8 cellular contexts compared by ENCODE assay signal in the genomic region with DNA sequence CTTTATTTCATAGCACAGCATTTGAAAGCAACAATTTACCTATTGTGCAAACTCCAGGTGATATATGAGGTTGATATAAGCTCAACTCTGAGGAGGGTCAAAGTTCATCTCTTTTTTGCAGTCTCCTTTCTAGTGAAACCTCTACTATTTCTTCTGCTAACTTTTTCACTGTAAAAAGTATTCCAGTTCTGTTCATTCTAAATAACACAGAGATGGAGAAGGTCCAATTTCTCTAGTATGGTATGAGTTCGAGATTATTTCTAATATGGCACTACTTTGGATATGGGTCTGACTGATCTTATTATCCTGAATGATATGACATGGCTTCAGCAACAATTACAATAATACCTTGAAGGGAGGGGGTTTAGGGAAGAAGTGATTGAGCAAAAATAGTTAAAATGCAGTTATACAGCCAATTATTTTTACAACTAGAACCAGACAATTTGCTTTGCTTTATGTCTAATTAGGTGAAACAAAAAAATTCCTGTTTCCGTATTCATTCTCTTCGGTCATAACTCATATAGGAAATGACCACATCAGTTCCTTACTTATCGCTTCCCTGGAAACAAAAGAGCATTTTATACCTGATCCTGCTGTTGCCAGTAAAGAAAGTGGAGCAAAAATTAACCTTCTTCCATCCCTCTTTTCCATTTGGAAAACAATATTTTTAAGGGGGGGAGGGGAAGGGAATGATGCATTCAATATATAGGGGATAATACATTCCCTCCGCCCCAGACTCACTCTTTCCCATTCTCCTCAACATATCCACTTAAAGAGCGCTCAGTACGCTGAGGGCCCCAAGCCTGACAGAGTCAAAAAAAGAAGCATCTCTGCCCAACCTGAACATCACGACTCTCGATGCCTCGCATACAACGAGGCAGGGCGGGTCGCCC. TPM values are rescaled to one million over a fixed set of nuclear protein-coding genes. Genes with fewer than 3 reads are reported as not detected.
DNase-seq lines count a peak whose midpoint lies in the region; ATAC-seq and TF ChIP-seq lines count a peak whose summit lies in the region.

No MANE protein-coding gene starts in this region.

- no peak overlapping the region for H3K27ac Mint-ChIP-seq in T-helper 17 cell

- no peak overlapping the region for H3K27ac ChIP-seq in iPS-20b (ENCODE audit: low read length)
- peak overlapping the region; percentile 98 to 99 for H3K27ac ChIP-seq in testis

- H3K4me1 ChIP-seq in HAP-1 (peaks cover 8% of the 10 kb centered on the region), iPS-20b (ENCODE audit: insufficient read depth, low read length) (no peaks in the 10 kb centered on the region), testis (peaks cover 13% of the 10 kb centered on the region)

- peaks cover 4% of the 10 kb centered on the region for H3K4me1 Mint-ChIP-seq in T-helper 17 cell

- DNase-seq in BJ (ENCODE audit: low read depth) (no peak), HAP-1 (ENCODE audit: low spot score in 2 of 2) (peak in 1 of 2 experiments; percentile 38), T-helper 17 cell (no peak), testis (no peak), GM03348 (ENCODE audit: low spot score) (no peak), amniotic stem cell (lab: John Stamatoyannopoulos, UW) (no peak)
- DNase-seq in effector CD4-positive, alpha-beta T cell: no peak

- H3K36me3 ChIP-seq in BJ (ENCODE audit: control insufficient read depth, insufficient read depth, low read length) (no peaks in the 10 kb centered on the region), HAP-1 (replicated peaks) (peaks cover 6% of the 10 kb centered on the region), iPS-20b (ENCODE audit: insufficient read depth, low read depth, low read length) (no peaks in the 10 kb centered on the region), testis (ENCODE audit: low read depth, missing control alignments) (no peaks in the 10 kb centered on the region)

- TF ChIP-seq CTCF in BJ (IDR thresholded peaks at IDR 0.05; ENCODE audit: insufficient read depth, low read depth, low read length) (no peak), testis (IDR thresholded peaks at IDR 0.05) (no peak)

- H3K9me3 ChIP-seq in HAP-1 (peaks cover 5% of the 10 kb centered on the region; the same call in 1 of the 2 replicates), T-helper 17 cell (ENCODE audit: control insufficient read depth, low read length, poor library complexity, severe bottlenecking) (no peaks in the 10 kb centered on the region), iPS-20b (ENCODE audit: insufficient read depth, low read depth, low read length) (no peaks in the 10 kb centered on the region), testis (no peaks in the 10 kb centered on the region)

- no peaks in the 10 kb centered on the region for H3K36me3 Mint-ChIP-seq in T-helper 17 cell (ENCODE audit: low read depth)

- in situ Hi-C loops in HAP-1 (cut with MboI; ENCODE audit: low sequenced_read_pairs): no loop called here

- ATAC-seq in T-helper 17 cell: no peak

- H3K4me3 ChIP-seq in BJ (ENCODE audit: low read depth, low read length) (peak overlapping the region; percentile 80), HAP-1 (peak overlapping the region; percentile 77), iPS-20b (ENCODE audit: low read length) (peak overlapping the region; percentile 79), testis (peak overlapping the region; percentile 84 to 85)

- CTCF ChIA-PET in BJ (lab: Yijun Ruan, JAX): no interaction called here

- no peaks in the 10 kb centered on the region for H3K27me3 ChIP-seq in BJ (ENCODE audit: control insufficient read depth, insufficient read depth, low read length)
- H3K27me3 ChIP-seq in HAP-1 (ENCODE audit: low read depth): no peaks in the 10 kb centered on the region
- peaks cover 75% of the 10 kb centered on the region for H3K27me3 ChIP-seq in iPS-20b (ENCODE audit: insufficient read depth, low read length)
- no peaks in the 10 kb centered on the region for H3K27me3 ChIP-seq in testis

- H3K4me3 Mint-ChIP-seq in T-helper 17 cell: peak overlapping the region; percentile 39

- TF ChIP-seq POLR2A in testis (IDR thresholded peaks at IDR 0.05): no peak

- peak overlapping the region; percentile 79; the same call in 1 of the 2 replicates for H3K9ac ChIP-seq in iPS-20b (ENCODE audit: low read depth, low read length)

- WGBS in testis, 2 donors: 3% methylated on average over 7 to 13 of the region's 13 CpGs

- H3K27me3 Mint-ChIP-seq in T-helper 17 cell: peaks cover 55% of the 10 kb centered on the region

- intact Hi-C loops in testis (cut with DNase I; ENCODE audit: low total_unique reads): no loop called here

- POLR2A ChIA-PET in BJ (lab: Charles Lee): no interaction called here

RNA-seq across cellular contexts. Expression of a gene that starts 1.0 kb away (rescaled TPM):
- polyA plus RNA-seq in BJ (2011; rRNA removed) (12.0 and 12.5 TPM in 2 replicates), testis (ENCODE audit: insufficient read depth, low read depth, low replicate concordance) (8.6 TPM)
- 15.7 and 17.1 TPM in 2 replicates for polyA minus RNA-seq in BJ (2011; rRNA and poly(A)+ RNA removed)
- total RNA-seq in T-helper 17 cell (1 to 10 TPM in 1 of 2 donors, under 1 TPM in 1; 0.76 to 3.1 TPM), testis (10 to 100 TPM in 1 of 2 donors, 1 to 10 TPM in 1; 9.8 to 13.1 TPM)
